15 cellular contexts compared by ENCODE assay signal in the genomic region with DNA sequence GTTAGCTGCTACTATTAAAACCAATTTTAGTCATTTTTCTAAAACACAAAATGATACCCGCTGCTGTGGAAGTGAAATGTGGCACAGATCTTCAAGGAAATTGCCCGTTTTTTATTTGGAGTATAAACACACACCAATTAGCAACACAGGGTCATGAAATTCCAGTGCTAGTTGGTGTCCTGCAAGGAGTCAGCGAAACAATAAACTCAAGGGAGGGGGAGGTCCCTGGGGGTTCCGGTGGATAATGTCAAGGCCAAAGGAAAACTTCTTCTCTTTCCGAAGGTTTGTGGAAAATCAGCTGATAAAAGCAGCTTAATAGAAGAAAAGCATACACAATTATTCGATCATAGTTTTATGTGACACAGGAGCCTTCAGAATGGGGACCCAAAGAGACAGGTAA.
DNase-seq lines count a peak whose midpoint lies in the region; ATAC-seq and TF ChIP-seq lines count a peak whose summit lies in the region.
"Had no signal": no experiment of that assay in that cellular context is flagged by ENCODE, and none has a peak within 500 bp of the region (broad histone marks: within the 10 kb centered on the region; RNA-seq: fewer than 3 reads in every experiment).

No MANE protein-coding gene starts in this region.

- ATAC-seq in WTC11 (peak; percentile 46), GM21737 (IDR thresholded peaks at IDR 0.05; ENCODE audit: unreplicated experiment) (no peak), GM21526 (IDR thresholded peaks at IDR 0.05; ENCODE audit: low FRiP score, unreplicated experiment) (no peak)
- ATAC-seq: CD8-positive, alpha-beta T cell; GM12878 had no signal

- no CpG with 5 or more reads among the region's 6 CpGs for WGBS in mesendoderm (ENCODE audit: extremely low coverage, insufficient coverage, low lambda C conversion rate)

- H3K4me2 ChIP-seq in mesendoderm (ENCODE audit: low read length): no peak overlapping the region
- H3K4me2 ChIP-seq: KMS-11 had no signal

- peaks cover 53% of the 10 kb centered on the region for H3K4me1 Mint-ChIP-seq in WTC11
- H3K4me1 Mint-ChIP-seq: CD14-positive monocyte, IgD-negative memory B cell had no signal

- H2BK5ac ChIP-seq in mesendoderm (ENCODE audit: low read length): no peak overlapping the region

- no peak overlapping the region for H2BK15ac ChIP-seq in mesendoderm (replicated peaks; ENCODE audit: low read depth)

- H3K4ac ChIP-seq in mesendoderm (ENCODE audit: low read depth, low read length): no peak overlapping the region

- H3K4me3 ChIP-seq in HUES6 (ENCODE audit: low read depth, low read length) (peak overlapping the region; percentile 4; the same call in 1 of the 2 replicates), mesendoderm (ENCODE audit: low read length) (no peak overlapping the region)
- H3K4me3 ChIP-seq: GM12878 had no signal

- H3K9me3 ChIP-seq in HUES6 (ENCODE audit: control insufficient read depth, insufficient read depth, low read depth, low read length): 0 out of 2 replicates have a peak, but pooled peaks cover 6% of the 10 kb centered on the region
- H3K9me3 ChIP-seq: BE2C had no signal

- H3K27me3 Mint-ChIP-seq in WTC11 (ENCODE audit: low read depth): no peaks in the 10 kb centered on the region
- H3K27me3 Mint-ChIP-seq: IgD-negative memory B cell had no signal

- H3K9me3 Mint-ChIP-seq in WTC11: peaks cover 41% of the 10 kb centered on the region
- H3K9me3 Mint-ChIP-seq: CD8-positive, alpha-beta T cell; IgD-negative memory B cell had no signal

- TF ChIP-seq CTCF in WTC11 (IDR thresholded peaks at IDR 0.05): no peak

- no peak overlapping the region for H4K5ac ChIP-seq in mesendoderm (ENCODE audit: low read length)

- no peak overlapping the region for H3K23ac ChIP-seq in mesendoderm (ENCODE audit: low read length)

- H3K36me3 Mint-ChIP-seq in WTC11: peaks cover 25% of the 10 kb centered on the region
- H3K36me3 Mint-ChIP-seq: CD14-positive monocyte; CD8-positive, alpha-beta T cell; IgD-negative memory B cell had no signal

- peak overlapping the region; percentile 46 for H3K27ac Mint-ChIP-seq in WTC11
- H3K27ac Mint-ChIP-seq: CD14-positive monocyte; CD8-positive, alpha-beta T cell; IgD-negative memory B cell had no signal

- POLR2A ChIA-PET in WTC11 (lab: Charles Lee): no interaction called here

- H3K27ac ChIP-seq in HUES6 (ENCODE audit: low read depth, low read length) (peak overlapping the region; percentile 1; the same call in 1 of the 2 replicates), mesendoderm (ENCODE audit: low read depth, low read length) (no peak overlapping the region)
- H3K27ac ChIP-seq: KMS-11 had no signal

- no peaks in the 10 kb centered on the region for H3K79me1 ChIP-seq in mesendoderm (ENCODE audit: low read length)

- H3K4me3 Mint-ChIP-seq in WTC11: no peak overlapping the region; the same call in 1 of the 2 replicates
- H3K4me3 Mint-ChIP-seq: CD14-positive monocyte; CD8-positive, alpha-beta T cell; IgD-negative memory B cell had no signal

- H3K36me3 ChIP-seq in HUES6 (ENCODE audit: control insufficient read depth, insufficient read depth, low read length) (peaks cover 25% of the 10 kb centered on the region; the same call in 1 of the 2 replicates), mesendoderm (ENCODE audit: control insufficient read depth, insufficient read depth, low read length) (no peaks in the 10 kb centered on the region)
- H3K36me3 ChIP-seq: BE2C had no signal

- H3K4me1 ChIP-seq in HUES6 (ENCODE audit: control insufficient read depth, insufficient read depth, low read length): peaks cover 39% of the 10 kb centered on the region
- peaks cover 4% of the 10 kb centered on the region for H3K4me1 ChIP-seq in mesendoderm (ENCODE audit: control insufficient read depth, low read depth, low read length)
- H3K4me1 ChIP-seq: BE2C had no signal

- H3K79me2 ChIP-seq in mesendoderm (ENCODE audit: control insufficient read depth, insufficient read depth, low read length): no peaks in the 10 kb centered on the region

- H3K27me3 ChIP-seq in HUES6 (ENCODE audit: control insufficient read depth, insufficient read depth, low read length) (no peaks in the 10 kb centered on the region), mesendoderm (ENCODE audit: insufficient read depth, low read length, poor library complexity) (no peaks in the 10 kb centered on the region)
- H3K27me3 ChIP-seq: BE2C had no signal

- CTCF ChIA-PET in WTC11 (lab: Charles Lee): no interaction called here

- DNase-seq in ELF-1 (ENCODE audit: low read depth, low spot score) (peak; percentile 51), WTC11 (ENCODE audit: low spot score) (no peak), mesendoderm (peak; percentile 51), HCEC 1CT (no peak)
- DNase-seq in activated CD4-positive, alpha-beta T cell treated with anti-CD3 and anti-CD28 coated beads, Interleukin-2, amount 50 U/mL, for 1 hour: no peak
- DNase-seq: BE2C; CD8-positive, alpha-beta T cell; COR-L47 had no signal

- H4K8ac ChIP-seq in mesendoderm (ENCODE audit: low read depth, low read length): no peak overlapping the region

- no peak overlapping the region for H2AK5ac ChIP-seq in mesendoderm (ENCODE audit: low read length)

- H2BK120ac ChIP-seq in mesendoderm (ENCODE audit: low read depth, low read length): no peak overlapping the region

- no peak overlapping the region for H3K9ac ChIP-seq in HUES6 (ENCODE audit: low read length)
- no peak overlapping the region for H3K9ac ChIP-seq in mesendoderm (ENCODE audit: low read length)
- H3K9ac ChIP-seq: KMS-11 had no signal

- H3K56ac ChIP-seq in mesendoderm (ENCODE audit: low read length): no peak overlapping the region

- no peak overlapping the region for H3K18ac ChIP-seq in mesendoderm (ENCODE audit: low read length)

TF ChIP-seq in WTC11, 78 proteins besides CTCF, POLR2A, EP300 and RAD21 (continues in another document):
- no peak for TF ChIP-seq FOXK1 (CRISPR knock-in tag; IDR thresholded peaks at IDR 0.05)
- TF ChIP-seq TP53 (CRISPR knock-in tag; IDR thresholded peaks at IDR 0.05): no peak
- TF ChIP-seq, protein P1, sequence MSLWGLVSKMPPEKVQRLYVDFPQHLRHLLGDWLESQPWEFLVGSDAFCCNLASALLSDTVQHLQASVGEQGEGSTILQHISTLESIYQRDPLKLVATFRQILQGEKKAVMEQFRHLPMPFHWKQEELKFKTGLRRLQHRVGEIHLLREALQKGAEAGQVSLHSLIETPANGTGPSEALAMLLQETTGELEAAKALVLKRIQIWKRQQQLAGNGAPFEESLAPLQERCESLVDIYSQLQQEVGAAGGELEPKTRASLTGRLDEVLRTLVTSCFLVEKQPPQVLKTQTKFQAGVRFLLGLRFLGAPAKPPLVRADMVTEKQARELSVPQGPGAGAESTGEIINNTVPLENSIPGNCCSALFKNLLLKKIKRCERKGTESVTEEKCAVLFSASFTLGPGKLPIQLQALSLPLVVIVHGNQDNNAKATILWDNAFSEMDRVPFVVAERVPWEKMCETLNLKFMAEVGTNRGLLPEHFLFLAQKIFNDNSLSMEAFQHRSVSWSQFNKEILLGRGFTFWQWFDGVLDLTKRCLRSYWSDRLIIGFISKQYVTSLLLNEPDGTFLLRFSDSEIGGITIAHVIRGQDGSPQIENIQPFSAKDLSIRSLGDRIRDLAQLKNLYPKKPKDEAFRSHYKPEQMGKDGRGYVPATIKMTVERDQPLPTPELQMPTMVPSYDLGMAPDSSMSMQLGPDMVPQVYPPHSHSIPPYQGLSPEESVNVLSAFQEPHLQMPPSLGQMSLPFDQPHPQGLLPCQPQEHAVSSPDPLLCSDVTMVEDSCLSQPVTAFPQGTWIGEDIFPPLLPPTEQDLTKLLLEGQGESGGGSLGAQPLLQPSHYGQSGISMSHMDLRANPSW (CRISPR knock-in tag; conservative IDR thresholded peaks at IDR 0.05; ENCODE audit: low read depth): no peak
- TF ChIP-seq NR1H2 (CRISPR knock-in tag; IDR thresholded peaks at IDR 0.05): no peak
- TF ChIP-seq, protein P2, sequence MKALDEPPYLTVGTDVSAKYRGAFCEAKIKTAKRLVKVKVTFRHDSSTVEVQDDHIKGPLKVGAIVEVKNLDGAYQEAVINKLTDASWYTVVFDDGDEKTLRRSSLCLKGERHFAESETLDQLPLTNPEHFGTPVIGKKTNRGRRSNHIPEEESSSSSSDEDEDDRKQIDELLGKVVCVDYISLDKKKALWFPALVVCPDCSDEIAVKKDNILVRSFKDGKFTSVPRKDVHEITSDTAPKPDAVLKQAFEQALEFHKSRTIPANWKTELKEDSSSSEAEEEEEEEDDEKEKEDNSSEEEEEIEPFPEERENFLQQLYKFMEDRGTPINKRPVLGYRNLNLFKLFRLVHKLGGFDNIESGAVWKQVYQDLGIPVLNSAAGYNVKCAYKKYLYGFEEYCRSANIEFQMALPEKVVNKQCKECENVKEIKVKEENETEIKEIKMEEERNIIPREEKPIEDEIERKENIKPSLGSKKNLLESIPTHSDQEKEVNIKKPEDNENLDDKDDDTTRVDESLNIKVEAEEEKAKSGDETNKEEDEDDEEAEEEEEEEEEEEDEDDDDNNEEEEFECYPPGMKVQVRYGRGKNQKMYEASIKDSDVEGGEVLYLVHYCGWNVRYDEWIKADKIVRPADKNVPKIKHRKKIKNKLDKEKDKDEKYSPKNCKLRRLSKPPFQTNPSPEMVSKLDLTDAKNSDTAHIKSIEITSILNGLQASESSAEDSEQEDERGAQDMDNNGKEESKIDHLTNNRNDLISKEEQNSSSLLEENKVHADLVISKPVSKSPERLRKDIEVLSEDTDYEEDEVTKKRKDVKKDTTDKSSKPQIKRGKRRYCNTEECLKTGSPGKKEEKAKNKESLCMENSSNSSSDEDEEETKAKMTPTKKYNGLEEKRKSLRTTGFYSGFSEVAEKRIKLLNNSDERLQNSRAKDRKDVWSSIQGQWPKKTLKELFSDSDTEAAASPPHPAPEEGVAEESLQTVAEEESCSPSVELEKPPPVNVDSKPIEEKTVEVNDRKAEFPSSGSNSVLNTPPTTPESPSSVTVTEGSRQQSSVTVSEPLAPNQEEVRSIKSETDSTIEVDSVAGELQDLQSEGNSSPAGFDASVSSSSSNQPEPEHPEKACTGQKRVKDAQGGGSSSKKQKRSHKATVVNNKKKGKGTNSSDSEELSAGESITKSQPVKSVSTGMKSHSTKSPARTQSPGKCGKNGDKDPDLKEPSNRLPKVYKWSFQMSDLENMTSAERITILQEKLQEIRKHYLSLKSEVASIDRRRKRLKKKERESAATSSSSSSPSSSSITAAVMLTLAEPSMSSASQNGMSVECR (CRISPR knock-in tag; IDR thresholded peaks at IDR 0.05; ENCODE audit: borderline replicate concordance): no peak

Comparison
In these comparisons a context has a peak if more than half of its experiments do, and no peak if none do; other contexts are left out.
1. DNase-seq: peak in ELF-1 (single experiment) and mesendoderm (single experiment); none in WTC11 (single experiment), activated CD4-positive, alpha-beta T cell treated with anti-CD3 and anti-CD28 coated beads, Interleukin-2, amount 50 U/mL, for 1 hour (single experiment) and HCEC 1CT (single experiment).